In the genomic region with DNA sequence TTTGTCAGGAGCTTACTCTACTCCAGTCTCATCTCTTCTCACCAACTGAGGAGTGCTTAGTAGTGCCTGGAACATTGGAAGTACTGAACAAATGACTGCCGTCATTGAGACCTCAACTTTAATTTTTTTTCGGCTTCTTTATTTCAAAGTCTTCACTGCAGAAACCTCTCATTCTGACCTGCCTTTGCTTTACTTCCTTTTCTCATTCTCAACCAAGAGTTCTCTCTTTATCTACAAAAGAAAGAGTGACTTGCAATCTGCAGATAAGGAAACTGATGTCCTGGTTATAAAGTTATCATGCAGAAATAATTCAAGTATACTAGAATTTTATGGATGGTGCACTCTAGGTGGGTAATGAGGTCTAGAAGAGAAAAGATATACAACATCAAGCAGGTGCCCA, we compare ENCODE assay signal across 14 cellular contexts. TPM values are rescaled to one million over a fixed set of nuclear protein-coding genes. Genes with fewer than 3 reads are reported as not detected.
A peak's percentile ranks its signal among the peaks of the same experiment; 100 is the strongest.
DNase-seq lines count a peak whose midpoint lies in the region; ATAC-seq and TF ChIP-seq lines count a peak whose summit lies in the region.
"Had no signal": no experiment of that assay in that cellular context is flagged by ENCODE, and none has a peak within 500 bp of the region (broad histone marks: within the 10 kb centered on the region; RNA-seq: fewer than 3 reads in every experiment).

No MANE protein-coding gene starts in this region.

- TF ChIP-seq POLR2A in breast epithelium (IDR thresholded peaks at IDR 0.05) (no peak), uterus (IDR thresholded peaks at IDR 0.05) (no peak)

- H3K36me3 Mint-ChIP-seq in MCF 10A (ENCODE audit: insufficient read depth, unreplicated experiment) = no peaks in the 10 kb centered on the region

- H3K27ac ChIP-seq in breast epithelium (peak overlapping the region; percentile 95 to 97), PC-9 (peak overlapping the region; percentile 92; the same call in 1 of the 2 replicates), hepatocyte (no peak overlapping the region), uterus (peak overlapping the region; percentile 99 to 100)

- H4K20me1 ChIP-seq in PC-9 (ENCODE audit: insufficient read depth) = peaks cover 24% of the 10 kb centered on the region
- peaks cover 20% of the 10 kb centered on the region for H4K20me1 ChIP-seq in hepatocyte (ENCODE audit: insufficient read depth, poor library complexity, severe bottlenecking)

- no peaks in the 10 kb centered on the region for H3K9me3 ChIP-seq in breast epithelium
- no peaks in the 10 kb centered on the region for H3K9me3 ChIP-seq in PC-9 (ENCODE audit: insufficient read depth, low read depth)
- H3K9me3 ChIP-seq in hepatocyte (ENCODE audit: low read depth) = no peaks in the 10 kb centered on the region
- H3K9me3 ChIP-seq in uterus = no peaks in the 10 kb centered on the region
- H3K9me3 ChIP-seq: heart right ventricle had no signal

- POLR2A ChIA-PET in MCF 10A (lab: Yijun Ruan, JAX) (interaction anchor here (0.6 to 3.9 kb wide), 6 partner anchors 13 to 199 kb away, joined by 3 to 40 read pairs (median 7); partner anchors contain the start of gene PICALM), PC-9 (lab: Charles Lee; ENCODE audit: unreplicated experiment) (interaction anchor here (0.7 kb wide), 1 partner anchor 20 kb away, joined by 4 read pairs; no protein-coding TSS in a partner anchor)

- BruUV-seq in MCF 10A (replicated peaks; lab: Mats Ljungman, UMichigan) = no TSS peak
- no TSS peak for BruUV-seq in PC-9 (replicated peaks; lab: Mats Ljungman, UMichigan)

- 95% methylated on average over 2 of the region's 2 CpGs for WGBS in hepatocyte (ENCODE audit: low lambda C conversion rate, missing lambda C conversion rate)

- H3K4me1 Mint-ChIP-seq in MCF 10A (ENCODE audit: insufficient read depth, unreplicated experiment) = peaks cover 18% of the 10 kb centered on the region

- no peaks in the 10 kb centered on the region for H3K4me1 ChIP-seq in breast epithelium
- peaks cover 31% of the 10 kb centered on the region for H3K4me1 ChIP-seq in PC-9 (replicated peaks; ENCODE audit: insufficient read depth)
- H3K4me1 ChIP-seq in hepatocyte (ENCODE audit: insufficient read depth) = peaks cover 16% of the 10 kb centered on the region
- peaks cover 0 to 6% of the 10 kb centered on the region in 2 donors for H3K4me1 ChIP-seq in uterus

- H3K4me3 ChIP-seq in breast epithelium (no peak overlapping the region), PC-9 (peak overlapping the region; percentile 67; the same call in 1 of the 2 replicates), hepatocyte (no peak overlapping the region), uterus (no peak overlapping the region)

- H3K9me2 ChIP-seq in PC-9 (ENCODE audit: insufficient read depth) (no peaks in the 10 kb centered on the region), hepatocyte (replicated peaks; ENCODE audit: insufficient read depth) (no peaks in the 10 kb centered on the region)

- no peak for ATAC-seq in GM18858 (IDR thresholded peaks at IDR 0.05; ENCODE audit: unreplicated experiment)
- no peak for ATAC-seq in GM21576 (IDR thresholded peaks at IDR 0.05; ENCODE audit: unreplicated experiment)
- ATAC-seq: activated T-cell treated with anti-CD3 and anti-CD28 coated beads, Interleukin-2, amount 50 U/mL, for 72 hours; heart right ventricle had no signal

- H3K4me2 ChIP-seq in PC-9 (peak overlapping the region; percentile 80), hepatocyte (peak overlapping the region; percentile 69)

- H3K27me3 ChIP-seq in breast epithelium (no peaks in the 10 kb centered on the region), PC-9 (ENCODE audit: insufficient read depth, low read depth) (no peaks in the 10 kb centered on the region), hepatocyte (no peaks in the 10 kb centered on the region), uterus (no peaks in the 10 kb centered on the region)

- H3K36me3 ChIP-seq in breast epithelium = no peaks in the 10 kb centered on the region
- H3K36me3 ChIP-seq in PC-9 (ENCODE audit: low read depth) = no peaks in the 10 kb centered on the region
- no peaks in the 10 kb centered on the region for H3K36me3 ChIP-seq in hepatocyte (replicated peaks; ENCODE audit: insufficient read depth, low read depth)
- no peaks in the 10 kb centered on the region for H3K36me3 ChIP-seq in uterus
- H3K36me3 ChIP-seq: heart right ventricle had no signal

- no peaks in the 10 kb centered on the region for H3K27me3 Mint-ChIP-seq in MCF 10A (ENCODE audit: insufficient read depth, unreplicated experiment)
- H3K27me3 Mint-ChIP-seq: activated naive CD8-positive, alpha-beta T cell treated with anti-CD3 and anti-CD28 coated beads, Interleukin-2, amount 50 U/mL, for 24 hours had no signal

- CTCF ChIA-PET in MCF 10A (lab: Yijun Ruan, JAX) = interaction anchor here (0.6 to 0.7 kb wide), 2 partner anchors 76 to 300 kb away, joined by 3 read pairs; no protein-coding TSS in a partner anchor
- CTCF ChIA-PET in PC-9 (lab: Charles Lee) = no interaction called here

- no peaks in the 10 kb centered on the region for H3K9me3 Mint-ChIP-seq in MCF 10A (ENCODE audit: unreplicated experiment)
- H3K9me3 Mint-ChIP-seq: activated naive CD8-positive, alpha-beta T cell treated with anti-CD3 and anti-CD28 coated beads, Interleukin-2, amount 50 U/mL, for 24 hours; activated T-cell treated with anti-CD3 and anti-CD28 coated beads, Interleukin-2, amount 50 U/mL, for 72 hours had no signal

- intact Hi-C loops in breast epithelium (cut with DNase I; ENCODE audit: low total_unique reads) (no loop called here), MCF 10A (cut with micrococcal nuclease) (no loop called here), PC-9 (cut with micrococcal nuclease; ENCODE audit: unreplicated experiment) (loop anchor here (10.0 kb wide), 1 partner anchor 579 kb away; the partner anchor contains the start of gene CREBZF), uterus (cut with DNase I; ENCODE audit: low total_unique reads) (loop anchor here (10.0 kb wide), 1 partner anchor 179 kb away; the partner anchor contains the start of gene PICALM)

- DNase-seq in breast epithelium (ENCODE audit: low spot score in 2 of 2) (no peak), MCF 10A (ENCODE audit: unreplicated experiment) (no peak), PC-9 (no peak), hepatocyte (ENCODE audit: low spot score) (no peak), uterus (no peak), middle frontal gyrus (ENCODE audit: extremely low spot score, low spot score) (no peak)
- DNase-seq: activated CD8-positive, alpha-beta T cell treated with anti-CD3 and anti-CD28 coated beads, Interleukin-2, amount 10 ng/mL, durations not matched to agents 7 days and 5 days; activated naive CD8-positive, alpha-beta T cell treated with anti-CD3 and anti-CD28 coated beads, Interleukin-2, amount 50 U/mL, for 24 hours; activated T-cell treated with anti-CD3 and anti-CD28 coated beads, Interleukin-2, amount 50 U/mL, for 72 hours; heart right ventricle; midbrain; NCI-H526 treated with DMSO at 0.1 percent for 48 hours had no signal

- H3F3A ChIP-seq in PC-9 (ENCODE audit: insufficient read depth, low read depth) = peaks cover 5% of the 10 kb centered on the region; the same call in 1 of the 2 replicates

- no peak overlapping the region for H2AFZ ChIP-seq in PC-9
- H2AFZ ChIP-seq in hepatocyte = peak overlapping the region; percentile 60

- H3K4me3 Mint-ChIP-seq in MCF 10A (ENCODE audit: unreplicated experiment) = no peak overlapping the region
- H3K4me3 Mint-ChIP-seq: activated CD8-positive, alpha-beta T cell treated with anti-CD3 and anti-CD28 coated beads, Interleukin-2, amount 10 ng/mL, durations not matched to agents 7 days and 5 days; activated naive CD8-positive, alpha-beta T cell treated with anti-CD3 and anti-CD28 coated beads, Interleukin-2, amount 50 U/mL, for 24 hours; activated T-cell treated with anti-CD3 and anti-CD28 coated beads, Interleukin-2, amount 50 U/mL, for 72 hours had no signal

- TF ChIP-seq CTCF in breast epithelium (IDR thresholded peaks at IDR 0.05) (no peak), MCF 10A (IDR thresholded peaks at IDR 0.05; ENCODE audit: unreplicated experiment) (no peak), PC-9 (conservative IDR thresholded peaks at IDR 0.05) (no peak), hepatocyte (IDR thresholded peaks at IDR 0.05; ENCODE audit: poor library complexity) (no peak), uterus (IDR thresholded peaks at IDR 0.05) (no peak)

- peaks cover 33% of the 10 kb centered on the region for H3K79me2 ChIP-seq in PC-9 (ENCODE audit: low read depth)
- H3K79me2 ChIP-seq in hepatocyte = peaks cover 30% of the 10 kb centered on the region

- no peak overlapping the region for H3K27ac Mint-ChIP-seq in MCF 10A (ENCODE audit: low read depth, unreplicated experiment)
- H3K27ac Mint-ChIP-seq: activated naive CD8-positive, alpha-beta T cell treated with anti-CD3 and anti-CD28 coated beads, Interleukin-2, amount 50 U/mL, for 24 hours; activated T-cell treated with anti-CD3 and anti-CD28 coated beads, Interleukin-2, amount 50 U/mL, for 72 hours had no signal

RNA-seq across cellular contexts. Expression of gene EED, which starts 1.2 kb away (rescaled TPM):
- total RNA-seq in breast epithelium (10 to 100 TPM; 14.6 to 39.4 (median 26.2) TPM), MCF 10A (2022) (20.9 and 22.9 TPM in 2 replicates), PC-9 (2021) (33.4 and 37.4 TPM in 2 replicates), hepatocyte (15.2 and 15.5 TPM in 2 replicates), uterus (10 to 100 TPM; 16.4 to 53.8 (median 31.3) TPM)
- polyA plus RNA-seq in hepatocyte = 22.5 and 23.7 TPM in 2 replicates

RNA-seq across cellular contexts. Expression of gene HIKESHI, which starts 58.7 kb away (rescaled TPM):
- total RNA-seq in breast epithelium (10 to 100 TPM; 34.7 to 53.9 (median 43.5) TPM), MCF 10A (2022) (47.6 and 53.9 TPM in 2 replicates), PC-9 (2021) (34.5 and 42.0 TPM in 2 replicates), hepatocyte (46.2 and 46.6 TPM in 2 replicates), uterus (10 to 100 TPM; 42.0 to 75.9 (median 53.2) TPM)
- polyA plus RNA-seq in hepatocyte = 46.4 and 61.9 TPM in 2 replicates

Comparison
In these comparisons a context has a peak if more than half of its experiments do, and no peak if none do; other contexts are left out.
1. intact Hi-C loops: an anchor here in PC-9 (10.0 kb wide) and uterus (10.0 kb wide); none called in breast epithelium and MCF 10A.